In genomic region chr15:40104296-40104864, GRCh38 we compare ENCODE assay signal across 2 cellular contexts.
TF ChIP-seq lines count a peak whose summit lies in the region.

No MANE protein-coding gene starts in this region.

TF ChIP-seq in GM23338, 12 proteins besides CTCF, POLR2A, EP300 and RAD21:
- TF ChIP-seq CREB1 (CRISPR knock-in tag; IDR thresholded peaks at IDR 0.05; ENCODE audit: low read depth), result no peak
- TF ChIP-seq EZH2 (IDR thresholded peaks at IDR 0.05; ENCODE audit: low read depth, unreplicated experiment), result no peak
- TF ChIP-seq, protein P1, sequence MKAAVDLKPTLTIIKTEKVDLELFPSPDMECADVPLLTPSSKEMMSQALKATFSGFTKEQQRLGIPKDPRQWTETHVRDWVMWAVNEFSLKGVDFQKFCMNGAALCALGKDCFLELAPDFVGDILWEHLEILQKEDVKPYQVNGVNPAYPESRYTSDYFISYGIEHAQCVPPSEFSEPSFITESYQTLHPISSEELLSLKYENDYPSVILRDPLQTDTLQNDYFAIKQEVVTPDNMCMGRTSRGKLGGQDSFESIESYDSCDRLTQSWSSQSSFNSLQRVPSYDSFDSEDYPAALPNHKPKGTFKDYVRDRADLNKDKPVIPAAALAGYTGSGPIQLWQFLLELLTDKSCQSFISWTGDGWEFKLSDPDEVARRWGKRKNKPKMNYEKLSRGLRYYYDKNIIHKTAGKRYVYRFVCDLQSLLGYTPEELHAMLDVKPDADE (IDR thresholded peaks at IDR 0.05), result no peak
- TF ChIP-seq ZNF331 (CRISPR knock-in tag; IDR thresholded peaks at IDR 0.05; ENCODE audit: low read depth), result no peak
- no peak for TF ChIP-seq ZNF114 (CRISPR knock-in tag; IDR thresholded peaks at IDR 0.05)
- no peak for TF ChIP-seq JUNB (IDR thresholded peaks at IDR 0.05; ENCODE audit: unreplicated experiment)
- TF ChIP-seq NANOG (IDR thresholded peaks at IDR 0.05; ENCODE audit: borderline replicate concordance), result no peak
- TF ChIP-seq, protein P2, sequence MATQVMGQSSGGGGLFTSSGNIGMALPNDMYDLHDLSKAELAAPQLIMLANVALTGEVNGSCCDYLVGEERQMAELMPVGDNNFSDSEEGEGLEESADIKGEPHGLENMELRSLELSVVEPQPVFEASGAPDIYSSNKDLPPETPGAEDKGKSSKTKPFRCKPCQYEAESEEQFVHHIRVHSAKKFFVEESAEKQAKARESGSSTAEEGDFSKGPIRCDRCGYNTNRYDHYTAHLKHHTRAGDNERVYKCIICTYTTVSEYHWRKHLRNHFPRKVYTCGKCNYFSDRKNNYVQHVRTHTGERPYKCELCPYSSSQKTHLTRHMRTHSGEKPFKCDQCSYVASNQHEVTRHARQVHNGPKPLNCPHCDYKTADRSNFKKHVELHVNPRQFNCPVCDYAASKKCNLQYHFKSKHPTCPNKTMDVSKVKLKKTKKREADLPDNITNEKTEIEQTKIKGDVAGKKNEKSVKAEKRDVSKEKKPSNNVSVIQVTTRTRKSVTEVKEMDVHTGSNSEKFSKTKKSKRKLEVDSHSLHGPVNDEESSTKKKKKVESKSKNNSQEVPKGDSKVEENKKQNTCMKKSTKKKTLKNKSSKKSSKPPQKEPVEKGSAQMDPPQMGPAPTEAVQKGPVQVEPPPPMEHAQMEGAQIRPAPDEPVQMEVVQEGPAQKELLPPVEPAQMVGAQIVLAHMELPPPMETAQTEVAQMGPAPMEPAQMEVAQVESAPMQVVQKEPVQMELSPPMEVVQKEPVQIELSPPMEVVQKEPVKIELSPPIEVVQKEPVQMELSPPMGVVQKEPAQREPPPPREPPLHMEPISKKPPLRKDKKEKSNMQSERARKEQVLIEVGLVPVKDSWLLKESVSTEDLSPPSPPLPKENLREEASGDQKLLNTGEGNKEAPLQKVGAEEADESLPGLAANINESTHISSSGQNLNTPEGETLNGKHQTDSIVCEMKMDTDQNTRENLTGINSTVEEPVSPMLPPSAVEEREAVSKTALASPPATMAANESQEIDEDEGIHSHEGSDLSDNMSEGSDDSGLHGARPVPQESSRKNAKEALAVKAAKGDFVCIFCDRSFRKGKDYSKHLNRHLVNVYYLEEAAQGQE (IDR thresholded peaks at IDR 0.05; ENCODE audit: unreplicated experiment), result no peak
- no peak for TF ChIP-seq EZH2phosphoT487 (IDR thresholded peaks at IDR 0.05; ENCODE audit: unreplicated experiment)
- no peak for TF ChIP-seq STAT1 (IDR thresholded peaks at IDR 0.05; ENCODE audit: unreplicated experiment)
- TF ChIP-seq ZNF462 (CRISPR knock-in tag; IDR thresholded peaks at IDR 0.05), result no peak
- no peak for TF ChIP-seq POLR2AphosphoS5 (IDR thresholded peaks at IDR 0.05; ENCODE audit: low read depth)

TF ChIP-seq in GM12878, 131 proteins besides CTCF, POLR2A, EP300 and RAD21:
- TF ChIP-seq FOXM1 (IDR thresholded peaks at IDR 0.05; ENCODE audit: low read depth, low read length), result no peak
- TF ChIP-seq POLR2AphosphoS2 (IDR thresholded peaks at IDR 0.05; ENCODE audit: low read depth, low read length), result no peak
- TF ChIP-seq ZZZ3 (IDR thresholded peaks at IDR 0.05; ENCODE audit: control insufficient read depth, insufficient read length, low read depth), result no peak
- no peak for TF ChIP-seq ZNF217 (IDR thresholded peaks at IDR 0.05)
- no peak for TF ChIP-seq CREB1 (IDR thresholded peaks at IDR 0.05; ENCODE audit: low read depth)
- TF ChIP-seq KLF5 (IDR thresholded peaks at IDR 0.05; ENCODE audit: partially characterized antibody), result no peak
- TF ChIP-seq ATF3 (IDR thresholded peaks at IDR 0.05; ENCODE audit: borderline replicate concordance, extremely low read depth, low read depth, low read length), result no peak
- TF ChIP-seq SUPT20H (IDR thresholded peaks at IDR 0.05; ENCODE audit: borderline replicate concordance, control insufficient read depth, low read depth, low read length), result no peak
- no peak for TF ChIP-seq NBN (IDR thresholded peaks at IDR 0.05)
- TF ChIP-seq BCL11A (IDR thresholded peaks at IDR 0.05; ENCODE audit: low read depth, low read length), result no peak
- no peak for TF ChIP-seq SREBF1 (IDR thresholded peaks at IDR 0.05; ENCODE audit: low read length)
- no peak for TF ChIP-seq PML (IDR thresholded peaks at IDR 0.05; ENCODE audit: low read length)
- TF ChIP-seq ZNF384 (IDR thresholded peaks at IDR 0.05; ENCODE audit: borderline replicate concordance, low read depth, low read length), result no peak
- no peak for TF ChIP-seq PAX5 (IDR thresholded peaks at IDR 0.05; ENCODE audit: borderline replicate concordance, low read depth, low read length)
- TF ChIP-seq HDAC6 (IDR thresholded peaks at IDR 0.05; ENCODE audit: unreplicated experiment), result no peak
- no peak for TF ChIP-seq IKZF2 (IDR thresholded peaks at IDR 0.05)
- TF ChIP-seq EGR1 (IDR thresholded peaks at IDR 0.05; ENCODE audit: borderline replicate concordance in 1 of 2, low read depth in 2 of 2, low read length in 2 of 2), result no peak
